8 cellular contexts compared by ENCODE assay signal in the genomic region with DNA sequence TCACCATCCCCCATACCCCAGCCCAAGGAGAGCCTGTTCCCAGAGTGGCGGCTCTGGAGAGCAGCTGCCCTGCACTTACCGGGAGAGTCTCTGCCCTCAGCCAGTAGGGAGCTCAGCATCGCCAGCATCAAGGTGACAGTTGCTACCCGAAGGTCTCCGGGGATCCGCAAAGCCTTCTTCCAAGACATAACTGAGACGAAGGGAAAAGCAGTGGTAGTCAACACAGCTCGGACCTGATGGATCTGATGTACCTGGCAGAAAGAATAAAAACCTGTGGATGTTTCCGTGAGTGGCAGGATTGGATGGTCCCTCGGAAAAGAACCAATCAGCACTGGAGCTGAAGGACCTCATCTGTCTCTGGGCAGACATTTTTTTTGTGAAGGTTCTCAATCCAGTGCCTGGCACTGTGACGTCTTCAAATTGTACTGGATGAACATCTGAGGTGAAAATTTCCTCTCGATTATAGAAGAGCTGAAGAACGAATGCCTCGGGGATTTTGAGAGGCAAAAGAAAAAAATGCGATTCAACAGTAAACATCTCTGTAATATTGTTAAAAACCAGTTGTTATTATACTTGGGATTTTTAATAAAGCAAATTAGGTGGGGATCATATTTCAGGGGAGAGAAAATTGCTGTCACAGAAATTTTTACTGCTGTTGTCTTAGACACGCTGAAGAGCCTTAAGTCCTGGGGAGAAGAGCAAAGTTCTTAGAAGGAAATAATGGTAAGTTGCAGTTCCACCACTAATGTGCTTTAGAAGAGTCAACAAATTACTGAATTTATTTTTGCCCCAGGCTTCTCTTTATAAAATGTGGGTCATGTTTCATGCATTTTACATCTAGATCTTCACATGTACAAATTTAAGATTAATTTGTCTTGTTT. TPM values are rescaled to one million over a fixed set of nuclear protein-coding genes. Genes with fewer than 3 reads are reported as not detected.
DNase-seq lines count a peak whose midpoint lies in the region; ATAC-seq, FAIRE-seq and TF ChIP-seq lines count a peak whose summit lies in the region.

Gene HLA-DQB1 (minus strand): TSS at position 238 of the 881 bp plus-strand sequence. CDS start 50 bp downstream, at position 188.

- no peak within 1 kb of the TSS for H2BK15ac ChIP-seq in H9 (ENCODE audit: low read depth, low read length)

- H2AK5ac ChIP-seq in H9 (ENCODE audit: insufficient read length, low read length) = no peak within 1 kb of the TSS

- FAIRE-seq in frontal cortex (lab: Jason Lieb, UNC) = no peak
- no peak for FAIRE-seq in pancreas (lab: Jason Lieb, UNC)

- H3K4me1 ChIP-seq in H9 (ENCODE audit: insufficient read depth, low read length) (no peaks in the 10 kb centered on the region), pancreas (no peaks in the 10 kb centered on the region)

- no peak within 1 kb of the TSS for H3K4me3 ChIP-seq in pancreas

- H3K4me3 Mint-ChIP-seq in H9 = peak within 1 kb of the TSS; percentile 88 to 89

- no peak within 1 kb of the TSS for H3K23ac ChIP-seq in H9 (ENCODE audit: insufficient read length, low read depth, low read length)

- no peak within 1 kb of the TSS for H2BK120ac ChIP-seq in H9 (ENCODE audit: low read depth, low read length, poor library complexity, severe bottlenecking)

- H3K9ac ChIP-seq in H9 (ENCODE audit: extremely low read depth, insufficient read length, low read length) = no peak within 1 kb of the TSS

- intact Hi-C loops in pancreas (cut with DNase I) = loop anchor here in 1 of 3 donors (10.0 kb wide), 1 partner anchor 98 kb away; the partner anchor contains the start of gene HLA-DQB2

- no peak within 1 kb of the TSS for H4K5ac ChIP-seq in H9 (ENCODE audit: insufficient read length, low read depth, low read length)

- H3K9me3 ChIP-seq in H9 (ENCODE audit: control insufficient read depth, low read depth, low read length) (no peaks in the 10 kb centered on the region), pancreas (no peaks in the 10 kb centered on the region)

- peak within 1 kb of the TSS; percentile 62 for H3K4me2 ChIP-seq in H9 (ENCODE audit: insufficient read depth, insufficient read length, low read length)

- no peaks in the 10 kb centered on the region for H4K20me1 ChIP-seq in H9 (ENCODE audit: control insufficient read depth, insufficient read depth, insufficient read length)

- peak within 1 kb of the TSS in 1 of 3 experiments; percentile 87; a peak in 4 of 7 replicates for H3K27ac Mint-ChIP-seq in H9

- no peak within 1 kb of the TSS for H3K18ac ChIP-seq in H9 (ENCODE audit: insufficient read length, low read depth, low read length)

- no peak within 1 kb of the TSS for H4K91ac ChIP-seq in H9 (ENCODE audit: insufficient read length, low read depth, low read length)

- H3K36me3 Mint-ChIP-seq in H9 (ENCODE audit: insufficient read depth in 1 of 3, low read depth in 3 of 3) = peaks cover 12 to 21% (median 16%) of the 10 kb centered on the region in 3 experiments

- H3K4me1 Mint-ChIP-seq in H9 = peaks cover 29 to 39% of the 10 kb centered on the region in 2 experiments

- TF ChIP-seq CTCF in H9 (conservative IDR thresholded peaks at IDR 0.05) (no peak), pancreas (IDR thresholded peaks at IDR 0.05) (no peak)

- peaks cover 22% of the 10 kb centered on the region for H3K27me3 Mint-ChIP-seq in H9 (ENCODE audit: low read depth)

- no peaks in the 10 kb centered on the region for H3K23me2 ChIP-seq in H9 (ENCODE audit: insufficient read length, low read depth, low read length, poor library complexity, severe bottlenecking)

- no peak within 1 kb of the TSS for H2BK5ac ChIP-seq in H9 (ENCODE audit: insufficient read length, low read length)

- peak within 1 kb of the TSS; percentile 90 for H2AFZ ChIP-seq in H9 (ENCODE audit: low read length)

- no peak within 1 kb of the TSS for H3K14ac ChIP-seq in H9 (ENCODE audit: insufficient read depth, low read length)

- H2BK12ac ChIP-seq in H9 (ENCODE audit: insufficient read length, low read depth, low read length) = no peak within 1 kb of the TSS

- H3K79me2 ChIP-seq in H9 (ENCODE audit: insufficient read depth, low read length) = no peaks in the 10 kb centered on the region

- H3T11ph ChIP-seq in H9 (ENCODE audit: low read length) = no peak within 1 kb of the TSS

- DNase-seq in NCI-H1417 (lab: John Stamatoyannopoulos, UW) = peak; percentile 0 to 82 (median 5)
- DNase-seq in NCI-H1417 treated with DMSO at 0.1 percent for 48 hours (lab: John Stamatoyannopoulos, UW) = no peak
- peak; percentile 75 for DNase-seq in H9
- DNase-seq in NCI-H187 (lab: John Stamatoyannopoulos, UW) = peak; percentile 12 to 37
- peak; percentile 21 for DNase-seq in activated T-cell treated with anti-CD3 and anti-CD28 coated beads for 48 hours (ENCODE audit: low read depth)
- DNase-seq in frontal cortex (ENCODE audit: low spot score in 2 of 2) = peak; percentile 13 to 60
- peak in 1 of 6 donors; percentile 19 for DNase-seq in pancreas

- no peak within 1 kb of the TSS for H3K27ac ChIP-seq in H9 (ENCODE audit: insufficient read length, low read depth, low read length)
- no peak within 1 kb of the TSS for H3K27ac ChIP-seq in pancreas

- no peak within 1 kb of the TSS for H3K56ac ChIP-seq in H9 (ENCODE audit: insufficient read length, low read depth, low read length)

- ATAC-seq in pancreas (peak; percentile 69 to 93 (median 80)), GM18511 (IDR thresholded peaks at IDR 0.05; ENCODE audit: unreplicated experiment) (no peak)

- H3K36me3 ChIP-seq in pancreas = no peaks in the 10 kb centered on the region

- H3K79me1 ChIP-seq in H9 (ENCODE audit: insufficient read depth, low read depth, low read length, poor library complexity, severe bottlenecking) = no peaks in the 10 kb centered on the region

- H3K9me3 Mint-ChIP-seq in H9 = peaks cover 4% of the 10 kb centered on the region in 2 experiments; a peak in 4 of 5 replicates

- peaks cover 4% of the 10 kb centered on the region; the same call in 1 of the 2 replicates for H3K27me3 ChIP-seq in H9 (ENCODE audit: insufficient read depth, low read length)
- no peaks in the 10 kb centered on the region for H3K27me3 ChIP-seq in pancreas

- H2BK20ac ChIP-seq in H9 (ENCODE audit: low read depth, low read length, poor library complexity, severe bottlenecking) = no peak within 1 kb of the TSS

- H4K8ac ChIP-seq in H9 (replicated peaks; ENCODE audit: insufficient read length, low read depth, low read length) = no peak within 1 kb of the TSS

- no peak within 1 kb of the TSS for H3K4ac ChIP-seq in H9 (ENCODE audit: low read depth, low read length)

- WGBS in H9 (ENCODE audit: extremely low coverage, insufficient read length, low lambda C conversion rate) = no CpG with 5 or more reads among the region's 16 CpGs
- WGBS in pancreas, 2 donors = 15 to 17% methylated on average over 16 of the region's 16 CpGs

RNA-seq across cellular contexts. Expression of gene HLA-DQB1, which starts in this region (rescaled TPM):
- total RNA-seq in H9 (2021) = 39.2 and 41.0 TPM in 2 replicates
- total RNA-seq in frontal cortex = 0.41 TPM
- 10 to 100 TPM in 1 of 6 donors, 1 to 10 TPM in 4, under 1 TPM in 1; 0.63 to 17.6 (median 3.3) TPM for total RNA-seq in pancreas
- 10 to 100 TPM; 22.8 to 24.7 TPM for polyA plus RNA-seq in pancreas

Comparison
In these comparisons a context has a peak if more than half of its experiments do, and no peak if none do; other contexts are left out.
1. Peak in DNase-seq in frontal cortex; RNA of the gene not detected or under 1 TPM.